25 cellular contexts compared by ENCODE assay signal in the genomic region with DNA sequence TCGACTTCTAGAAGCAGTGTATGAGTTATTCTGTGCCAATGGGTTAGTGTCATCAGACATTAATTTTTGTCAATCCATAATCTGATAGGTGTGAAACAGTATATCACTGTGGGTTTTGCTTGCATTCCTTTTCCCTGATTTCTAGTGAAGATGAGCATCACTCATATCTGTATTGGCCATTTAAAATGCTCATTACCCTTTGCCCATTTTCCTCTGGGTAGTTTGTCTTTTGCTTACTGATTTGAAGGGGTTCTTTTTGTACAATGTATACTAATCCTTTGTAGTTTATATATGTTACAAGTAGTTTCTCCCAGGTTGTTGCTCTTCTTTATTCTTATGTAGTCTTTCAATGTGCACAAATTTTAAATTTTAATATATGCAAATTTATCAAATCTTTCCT.
"Had no signal": no experiment of that assay in that cellular context is flagged by ENCODE, and none has a peak within 500 bp of the region (broad histone marks: within the 10 kb centered on the region; RNA-seq: fewer than 3 reads in every experiment).

No MANE protein-coding gene starts in this region.

- DNase-seq: activated B cell treated with CpG ODN at 0.5 μM for 24 hours; activated CD4-positive, alpha-beta memory T cell treated with anti-CD3 and anti-CD28 coated beads for 36 hours; activated CD4-positive, alpha-beta T cell treated with anti-CD3 and anti-CD28 coated beads for 4 hours; activated CD4-positive, alpha-beta T cell treated with anti-CD3 and anti-CD28 coated beads, Interleukin-2, amount 50 U/mL, for 1 hour; activated CD4-positive, alpha-beta T cell treated with anti-CD3 and anti-CD28 coated beads, Interleukin-2, amount 50 U/mL, for 4 hours; activated CD4-positive, CD25-positive, alpha-beta regulatory T cell treated with anti-CD3 and anti-CD28 coated beads, Interleukin-2, amount 50 U/mL, for 72 hours; activated CD8-positive, alpha-beta memory T cell treated with anti-CD3 and anti-CD28 coated beads, Interleukin-2, amount 50 U/mL, for 48 hours; activated CD8-positive, alpha-beta T cell treated with anti-CD3 and anti-CD28 coated beads for 36 hours; activated effector memory CD4-positive, alpha-beta T cell treated with Interleukin-2 at 50 U/mL for 16 hours; activated gamma-delta T cell; activated naive CD4-positive, alpha-beta T cell treated with anti-CD3 and anti-CD28 coated beads, Interleukin-2, amount 10 ng/mL, durations not matched to agents 7 days and 5 days; activated naive CD4-positive, alpha-beta T cell treated with Interleukin-2 at 50 U/mL for 16 hours; activated naive CD8-positive, alpha-beta T cell treated with anti-CD3 and anti-CD28 coated beads, Interleukin-2, amount 10 ng/mL, durations not matched to agents 7 days and 5 days; activated naive CD8-positive, alpha-beta T cell treated with anti-CD3 and anti-CD28 coated beads, Interleukin-2, amount 50 U/mL, for 24 hours; activated T-cell treated with anti-CD3 and anti-CD28 coated beads, Interleukin-2, amount 50 U/mL, for 24 hours; activated T-cell treated with anti-CD3 and anti-CD28 coated beads, Interleukin-2, amount 50 U/mL, for 48 hours; amygdala; anterior cingulate cortex; caudate nucleus; cerebellar nuclear complex; T-helper 17 cell; T1000 had no signal

- H3K27ac ChIP-seq: ascending aorta, cardiac muscle cell, VCaP had no signal

- H3K4me3 ChIP-seq: ascending aorta, cardiac muscle cell had no signal

- H3K36me3 ChIP-seq: ascending aorta had no signal
